In genomic region chr20:58205850-58206249, GRCh38 we compare ENCODE assay signal across 6 cellular contexts.
"Had no signal": no experiment of that assay in that cellular context is flagged by ENCODE, and none has a peak within 500 bp of the region (broad histone marks: within the 10 kb centered on the region; RNA-seq: fewer than 3 reads in every experiment).

No MANE protein-coding gene starts in this region.

- ATAC-seq: GM23338, HCT116, HepG2 had no signal

- H3K9me3 Mint-ChIP-seq: HFFc6 had no signal

- H3K27ac Mint-ChIP-seq: GM23338, HFFc6 had no signal

- H3K27me3 Mint-ChIP-seq: IgD-negative memory B cell had no signal

- H3K36me3 Mint-ChIP-seq: IgD-negative memory B cell had no signal

- H3K4me1 Mint-ChIP-seq: GM23338 had no signal

- H3K4me3 Mint-ChIP-seq: GM23338, HFFc6, IgD-negative memory B cell had no signal

- DNase-seq: HFFc6, KBM-7 had no signal
